Comparison of ENCODE assay signal across 12 cellular contexts in the genomic region with DNA sequence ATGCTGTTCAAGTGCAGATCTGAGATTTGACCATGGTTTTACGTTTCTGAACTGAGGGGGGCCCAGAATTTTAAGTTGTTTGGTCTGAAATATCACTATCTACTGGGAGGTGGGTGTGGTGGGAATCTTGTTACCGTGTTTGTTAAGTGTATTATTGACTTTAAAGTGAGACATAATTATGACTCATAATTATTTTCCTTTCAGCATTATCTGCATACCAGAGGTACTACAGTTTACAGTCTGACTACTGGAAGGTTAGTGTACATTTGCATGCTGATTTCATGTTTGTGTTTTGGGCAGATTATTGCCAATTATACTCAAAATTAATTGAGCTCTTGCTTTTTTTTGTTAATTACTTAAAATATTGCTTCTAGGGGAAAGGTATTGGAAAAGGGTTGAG.
DNase-seq lines count a peak whose midpoint lies in the region; ATAC-seq and TF ChIP-seq lines count a peak whose summit lies in the region.
"Had no signal": no experiment of that assay in that cellular context is flagged by ENCODE, and none has a peak within 500 bp of the region (broad histone marks: within the 10 kb centered on the region; RNA-seq: fewer than 3 reads in every experiment).

No MANE protein-coding gene starts in this region.

- H3K4me3 Mint-ChIP-seq in progenitor cell of endocrine pancreas (ENCODE audit: low read depth), result no peak overlapping the region

- H3K27me3 Mint-ChIP-seq in progenitor cell of endocrine pancreas, result no peaks in the 10 kb centered on the region
- H3K27me3 Mint-ChIP-seq: naive thymus-derived CD8-positive, alpha-beta T cell had no signal

- H3K4me1 Mint-ChIP-seq in progenitor cell of endocrine pancreas (ENCODE audit: low read depth), result peaks cover 18% of the 10 kb centered on the region

- ATAC-seq in GM18861 (IDR thresholded peaks at IDR 0.05; ENCODE audit: unreplicated experiment), result no peak
- ATAC-seq: naive thymus-derived CD8-positive, alpha-beta T cell had no signal

- peak; percentile 66 for DNase-seq in ELR (ENCODE audit: low read depth)
- DNase-seq in M059J (ENCODE audit: low read depth), result peak; percentile 45
- DNase-seq in dermis blood vessel endothelial cell, result peak; percentile 45
- DNase-seq in progenitor cell of endocrine pancreas (ENCODE audit: low spot score, unreplicated experiment), result no peak
- DNase-seq in DMS 273 treated with DMSO at 0.1 percent for 48 hours (lab: John Stamatoyannopoulos, UW), result no peak
- DNase-seq in activated effector memory CD4-positive, alpha-beta T cell treated with anti-CD3 and anti-CD28 coated beads, Interleukin-2, amount 50 U/mL, for 16 hours, result no peak
- DNase-seq: activated CD4-positive, alpha-beta T cell treated with anti-CD3 and anti-CD28 coated beads for 4 hours; activated gamma-delta T cell treated with Interleukin-2 at 50 U/mL for 16 hours; foreskin melanocyte; naive thymus-derived CD8-positive, alpha-beta T cell; sigmoid colon had no signal

- peaks cover 33% of the 10 kb centered on the region for H3K36me3 Mint-ChIP-seq in progenitor cell of endocrine pancreas (ENCODE audit: insufficient read depth)

- H3K27ac Mint-ChIP-seq in progenitor cell of endocrine pancreas, result peak overlapping the region; percentile 84
- H3K27ac Mint-ChIP-seq: naive thymus-derived CD8-positive, alpha-beta T cell had no signal

- TF ChIP-seq CTCF in progenitor cell of endocrine pancreas (IDR thresholded peaks at IDR 0.05; ENCODE audit: unreplicated experiment), result no peak

- H3K9me3 Mint-ChIP-seq in progenitor cell of endocrine pancreas (ENCODE audit: low read depth), result peaks cover 42% of the 10 kb centered on the region

Comparison
In these comparisons a context has a peak if more than half of its experiments do, and no peak if none do; other contexts are left out.
1. DNase-seq: peak in ELR (single experiment), M059J (single experiment) and dermis blood vessel endothelial cell (single experiment); none in progenitor cell of endocrine pancreas (single experiment), DMS 273 treated with DMSO at 0.1 percent for 48 hours (single experiment) and activated effector memory CD4-positive, alpha-beta T cell treated with anti-CD3 and anti-CD28 coated beads, Interleukin-2, amount 50 U/mL, for 16 hours (single experiment).